ENCODE assay signal across 18 cellular contexts in the genomic region with DNA sequence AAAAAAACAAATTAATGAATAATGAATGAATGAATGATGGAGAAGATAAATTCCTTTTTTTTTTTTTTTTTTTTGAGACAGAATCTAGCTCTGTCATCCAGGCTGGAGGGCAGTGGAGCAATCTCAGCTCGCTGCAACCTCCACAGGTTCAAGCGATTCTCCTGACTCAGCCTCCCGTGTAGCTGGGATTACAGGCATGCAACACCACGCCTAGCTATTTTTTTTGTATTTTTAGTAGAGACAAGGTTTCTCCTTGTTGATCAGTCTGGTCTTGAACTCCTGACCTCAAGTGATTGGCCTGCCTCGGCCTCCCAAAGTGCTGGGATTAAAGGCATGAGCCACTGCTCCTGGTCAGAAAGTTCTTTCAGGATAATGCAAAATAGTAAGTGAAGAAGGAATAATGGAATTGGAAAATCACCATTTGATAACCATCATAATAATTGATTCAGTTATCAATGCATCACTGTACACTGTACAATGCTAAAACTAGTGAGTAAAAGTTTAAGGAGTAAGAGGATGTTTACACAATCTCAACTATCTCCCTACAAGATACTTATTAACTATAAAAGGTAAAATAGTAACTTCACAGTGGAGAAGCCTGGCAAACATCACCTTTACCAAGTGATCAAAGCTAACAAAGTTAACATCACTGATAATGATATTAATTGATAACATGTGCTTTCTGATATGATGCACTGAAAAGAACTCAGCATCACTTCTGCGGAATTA. TPM values are rescaled to one million over a fixed set of nuclear protein-coding genes. Genes with fewer than 3 reads are reported as not detected.
A peak's percentile ranks its signal among the peaks of the same experiment; 100 is the strongest.
DNase-seq lines count a peak whose midpoint lies in the region; ATAC-seq, FAIRE-seq and TF ChIP-seq lines count a peak whose summit lies in the region.
"Had no signal": no experiment of that assay in that cellular context is flagged by ENCODE, and none has a peak within 500 bp of the region (broad histone marks: within the 10 kb centered on the region; RNA-seq: fewer than 3 reads in every experiment).

No MANE protein-coding gene starts in this region.

- H3K4me1 ChIP-seq in A549 = peaks cover 30% of the 10 kb centered on the region
- H3K4me1 ChIP-seq: BE2C, HAP-1 had no signal

- H3K9me3 ChIP-seq in A549 = no peaks in the 10 kb centered on the region
- H3K9me3 ChIP-seq: BE2C, HAP-1 had no signal

- H3K4me2 ChIP-seq in A549 = peak overlapping the region; percentile 66

- no TSS peak for BruUV-seq in Calu3 (replicated peaks; lab: Mats Ljungman, UMichigan)

- no peak for TF ChIP-seq RAD21 in A549 (conservative IDR thresholded peaks at IDR 0.05 in 1 of 2, IDR thresholded peaks at IDR 0.05 in 1 of 2)

- H3K4me3 Mint-ChIP-seq in Calu3 (ENCODE audit: low read depth, unreplicated experiment) (no peak overlapping the region), nephron (no peak overlapping the region)
- no peak overlapping the region for H3K4me3 Mint-ChIP-seq in naive thymus-derived CD8-positive, alpha-beta T cell
- H3K4me3 Mint-ChIP-seq: CD4-positive, CD25-positive, alpha-beta regulatory T cell; CD8-positive, alpha-beta memory T cell had no signal

- DNase-seq in A549 (ENCODE audit: low read depth in 1 of 2, low spot score in 1 of 2) (no peak), Calu3 (no peak), kidney tubule cell (ENCODE audit: low spot score) (peak; percentile 16), middle frontal gyrus (ENCODE audit: extremely low spot score, low spot score) (no peak), occipital lobe (lab: John Stamatoyannopoulos, UW) (no peak)
- DNase-seq in naive thymus-derived CD8-positive, alpha-beta T cell = no peak
- DNase-seq: ACHN; BE2C; C1 segment of cervical spinal cord; CD4-positive, CD25-positive, alpha-beta regulatory T cell; CD8-positive, alpha-beta memory T cell; COR-L47; DMS153; DMS79 treated with DMSO at 0.1 percent for 48 hours; GF-D8; GM23248 had no signal

- ATAC-seq in A549 = peak in 1 of 2 experiments; percentile 28; a peak in 1 of 6 replicates
- ATAC-seq in naive thymus-derived CD8-positive, alpha-beta T cell = no peak

- no peak for TF ChIP-seq EP300 in A549 (IDR thresholded peaks at IDR 0.05)

- FAIRE-seq in A549 (lab: Jason Lieb, UNC) = no peak

- POLR2A ChIA-PET in A549 (lab: Yijun Ruan, JAX) = no interaction called here
- POLR2A ChIA-PET in naive thymus-derived CD8-positive, alpha-beta T cell (lab: Charles Lee) = interaction anchor here (0.7 kb wide), 1 partner anchor 266 kb away, joined by 5 read pairs; no protein-coding TSS in a partner anchor

- no peak for TF ChIP-seq POLR2A in A549 (IDR thresholded peaks at IDR 0.05; ENCODE audit: low read length)

- CTCF ChIA-PET in A549 (lab: Yijun Ruan, JAX) (interaction anchor here (0.6 to 0.9 kb wide), 2 partner anchors 30 to 56 kb away, joined by 3 read pairs; no protein-coding TSS in a partner anchor), Calu3 (lab: Charles Lee) (interaction anchor here (0.6 kb wide), 1 partner anchor 13 kb away, joined by 3 read pairs; no protein-coding TSS in a partner anchor)

- intact Hi-C loops in Calu3 (cut with micrococcal nuclease; ENCODE audit: unreplicated experiment) = no loop called here

- TF ChIP-seq CTCF in A549 (IDR thresholded peaks at IDR 0.05) (no peak), Calu3 (IDR thresholded peaks at IDR 0.05; ENCODE audit: unreplicated experiment) (no peak), nephron (IDR thresholded peaks at IDR 0.05; ENCODE audit: unreplicated experiment in 3 of 3) (no peak)

- H3K27ac Mint-ChIP-seq in Calu3 (ENCODE audit: unreplicated experiment) = peak overlapping the region; percentile 27
- peak overlapping the region; percentile 71 to 78 (median 78) for H3K27ac Mint-ChIP-seq in nephron
- no peak overlapping the region for H3K27ac Mint-ChIP-seq in naive thymus-derived CD8-positive, alpha-beta T cell
- H3K27ac Mint-ChIP-seq: CD4-positive, CD25-positive, alpha-beta regulatory T cell had no signal

- H3K27me3 Mint-ChIP-seq in Calu3 (ENCODE audit: unreplicated experiment) (no peaks in the 10 kb centered on the region), nephron (ENCODE audit: low read depth) (peaks cover 9% of the 10 kb centered on the region)
- H3K27me3 Mint-ChIP-seq in naive thymus-derived CD8-positive, alpha-beta T cell = peaks cover 7 to 29% (median 18%) of the 10 kb centered on the region in 5 donors

- H3K27ac ChIP-seq in A549 = peak overlapping the region; percentile 29 to 69; a peak in 3 of 6 replicates
- H3K27ac ChIP-seq: GM23248 had no signal

- H3K4me3 ChIP-seq in A549 = no peak overlapping the region
- H3K4me3 ChIP-seq: GM23248, HAP-1 had no signal

- H3K4me1 Mint-ChIP-seq in Calu3 (ENCODE audit: low read depth, unreplicated experiment) (peaks cover 8% of the 10 kb centered on the region), nephron (no peaks in the 10 kb centered on the region)
- no peaks in the 10 kb centered on the region for H3K4me1 Mint-ChIP-seq in naive thymus-derived CD8-positive, alpha-beta T cell

- WGBS in A549 (ENCODE audit: missing lambda C conversion rate) = 11% methylated on average over 6 of the region's 6 CpGs

- H3K9me3 Mint-ChIP-seq in Calu3 (ENCODE audit: low read depth, unreplicated experiment) = no peaks in the 10 kb centered on the region
- peaks cover 2% of the 10 kb centered on the region for H3K9me3 Mint-ChIP-seq in nephron
- H3K9me3 Mint-ChIP-seq in naive thymus-derived CD8-positive, alpha-beta T cell = peaks cover 0 to 13% (median 0%) of the 10 kb centered on the region in 9 donors

- H3K36me3 Mint-ChIP-seq in Calu3 (ENCODE audit: insufficient read depth, unreplicated experiment) (no peaks in the 10 kb centered on the region), nephron (ENCODE audit: low read depth) (no peaks in the 10 kb centered on the region)
- H3K36me3 Mint-ChIP-seq in naive thymus-derived CD8-positive, alpha-beta T cell = no peaks in the 10 kb centered on the region
- H3K36me3 Mint-ChIP-seq: CD4-positive, CD25-positive, alpha-beta regulatory T cell had no signal

TF ChIP-seq in A549, 52 proteins besides CTCF, POLR2A, EP300 and RAD21:
- TF ChIP-seq JUN (IDR thresholded peaks at IDR 0.05) (no peak), NPAS2 (CRISPR knock-in tag; IDR thresholded peaks at IDR 0.05; ENCODE audit: borderline replicate concordance) (no peak)
- TF ChIP-seq, protein P1, sequence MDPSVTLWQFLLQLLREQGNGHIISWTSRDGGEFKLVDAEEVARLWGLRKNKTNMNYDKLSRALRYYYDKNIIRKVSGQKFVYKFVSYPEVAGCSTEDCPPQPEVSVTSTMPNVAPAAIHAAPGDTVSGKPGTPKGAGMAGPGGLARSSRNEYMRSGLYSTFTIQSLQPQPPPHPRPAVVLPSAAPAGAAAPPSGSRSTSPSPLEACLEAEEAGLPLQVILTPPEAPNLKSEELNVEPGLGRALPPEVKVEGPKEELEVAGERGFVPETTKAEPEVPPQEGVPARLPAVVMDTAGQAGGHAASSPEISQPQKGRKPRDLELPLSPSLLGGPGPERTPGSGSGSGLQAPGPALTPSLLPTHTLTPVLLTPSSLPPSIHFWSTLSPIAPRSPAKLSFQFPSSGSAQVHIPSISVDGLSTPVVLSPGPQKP (IDR thresholded peaks at IDR 0.05; ENCODE audit: low read depth, low read length) = no peak

RNA-seq across cellular contexts. Expression of a gene that starts 12.3 kb away (rescaled TPM):
- 6.7 and 11.6 TPM in 2 replicates for polyA plus RNA-seq in A549 (2011; rRNA removed)
- polyA plus RNA-seq in A549 (2012; cell fraction: cytosol; rRNA removed) = 4.7 and 7.1 TPM in 2 replicates
- polyA plus RNA-seq in A549 (2012; cell fraction: nucleus; rRNA removed) = 10.6 and 12.3 TPM in 2 replicates
- 10.9 to 14.0 TPM (median 13.7 TPM) in 3 replicates for polyA plus RNA-seq in A549 (2017; fragmentation: RNase III; extraction: RNeasy Plus Mini Kit Qiagen cat#74134 plus additional on column Dnase treatment)
- polyA minus RNA-seq in A549 (2011; rRNA and poly(A)+ RNA removed) = 16.7 and 20.0 TPM in 2 replicates
- total RNA-seq in Calu3 (2022) = 15.3 and 16.9 TPM in 2 replicates
- 10 to 100 TPM; 34.3 to 38.2 TPM for total RNA-seq in naive thymus-derived CD8-positive, alpha-beta T cell
- 1 to 10 TPM; 2.2 to 8.0 (median 4.5) TPM for polyA plus RNA-seq in naive thymus-derived CD8-positive, alpha-beta T cell
- total RNA-seq in occipital lobe = 50.8 TPM

Comparison
In these comparisons a context has a peak if more than half of its experiments do, and no peak if none do; other contexts are left out.
1. H3K27ac Mint-ChIP-seq: peak in Calu3 (single experiment) and nephron (3 of 3); none in naive thymus-derived CD8-positive, alpha-beta T cell (0 of 10).